ENCODE assay signal across 8 cellular contexts in the genomic region with DNA sequence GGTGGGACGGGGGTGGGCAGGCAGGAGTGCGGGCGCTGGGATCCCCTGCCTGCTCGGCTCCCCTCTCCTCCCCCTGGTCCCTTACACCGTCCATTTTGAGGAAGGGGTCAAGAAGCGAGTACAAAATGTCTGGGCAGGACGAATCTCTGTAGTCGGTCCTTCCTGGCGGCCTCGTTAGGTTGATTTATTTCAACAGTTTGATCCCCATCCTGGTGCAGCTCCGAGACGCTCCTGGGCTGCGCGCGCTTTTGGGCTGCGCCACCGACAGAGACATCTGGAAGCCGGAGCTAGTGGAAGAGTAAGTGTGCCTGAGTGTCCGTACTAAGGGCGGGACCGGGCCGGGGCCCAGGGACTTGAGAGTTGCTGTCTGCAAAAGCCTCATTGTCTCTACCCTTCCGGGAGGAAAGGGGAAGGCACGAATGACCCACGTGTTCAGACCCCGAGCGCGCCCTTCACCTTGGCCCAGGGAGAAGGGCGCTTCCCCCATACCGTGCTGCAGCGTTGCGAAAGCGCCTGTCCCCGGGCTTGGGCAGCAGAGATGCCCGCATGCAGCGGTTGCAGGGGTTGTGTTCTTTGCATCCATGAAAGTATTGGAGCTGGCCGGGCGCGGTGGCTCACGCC. TPM values are rescaled to one million over a fixed set of nuclear protein-coding genes. Genes with fewer than 3 reads are reported as not detected.
A peak's percentile ranks its signal among the peaks of the same experiment; 100 is the strongest.
DNase-seq lines count a peak whose midpoint lies in the region; TF ChIP-seq lines count a peak whose summit lies in the region.

No MANE protein-coding gene starts in this region.

- H3K27ac Mint-ChIP-seq in Caco-2 (ENCODE audit: unreplicated experiment) (peak overlapping the region; percentile 86), mesothelial cell of epicardium (peak overlapping the region; percentile 79)

- H3K36me3 Mint-ChIP-seq in Caco-2 (ENCODE audit: insufficient read depth, unreplicated experiment) (peaks cover 23% of the 10 kb centered on the region), mesothelial cell of epicardium (no peaks in the 10 kb centered on the region)

- POLR2A ChIA-PET in Caco-2 (lab: Charles Lee) (interaction anchor here (0.6 to 1.4 kb wide), 6 partner anchors 17 to 303 kb away, joined by 3 to 13 read pairs (median 4); no protein-coding TSS in a partner anchor), HEK293 (lab: Yijun Ruan, JAX) (interaction anchor here (0.6 to 1.1 kb wide), 3 partner anchors 19 to 119 kb away, joined by 3 to 9 read pairs (median 6); no protein-coding TSS in a partner anchor)

- H3K9me3 ChIP-seq in Caco-2 (peaks cover 9% of the 10 kb centered on the region), HEK293 (ENCODE audit: control insufficient read depth, insufficient read depth, low read depth, low read length) (no peaks in the 10 kb centered on the region), uterus (no peaks in the 10 kb centered on the region)

- peak overlapping the region; percentile 66 for H3K4me3 ChIP-seq in Caco-2 (ENCODE audit: low read depth, low read length)
- H3K4me3 ChIP-seq in HEK293 (ENCODE audit: low read depth, low read length), result peak overlapping the region; percentile 41
- H3K4me3 ChIP-seq in epithelial cell of esophagus (ENCODE audit: low read length), result peak overlapping the region; percentile 31
- peak overlapping the region; percentile 36 to 40 for H3K4me3 ChIP-seq in uterus

- intact Hi-C loops in Caco-2 (cut with micrococcal nuclease; ENCODE audit: unreplicated experiment) (loop anchor here (1.0 kb wide), 2 partner anchors 20 to 62 kb away; no protein-coding TSS in a partner anchor), uterus (cut with DNase I; ENCODE audit: low total_unique reads) (no loop called here)

- H3K27me3 Mint-ChIP-seq in Caco-2 (ENCODE audit: insufficient read depth, unreplicated experiment) (no peaks in the 10 kb centered on the region), mesothelial cell of epicardium (ENCODE audit: low read depth) (no peaks in the 10 kb centered on the region)

- H3K27ac ChIP-seq in HEK293 (ENCODE audit: extremely low read depth, low read depth, low read length), result no peak overlapping the region
- peak overlapping the region; percentile 15 to 64 for H3K27ac ChIP-seq in uterus

- CTCF ChIA-PET in Caco-2 (lab: Charles Lee) (interaction anchor here (0.6 to 2.3 kb wide), 15 partner anchors 13 to 317 kb away, joined by 3 to 16 read pairs (median 4); a partner anchor contains a TSS), HEK293 (lab: Yijun Ruan, JAX) (interaction anchor here (0.5 to 4.1 kb wide), 11 partner anchors 9 to 704 kb away, joined by 3 to 62 read pairs (median 3); no protein-coding TSS in a partner anchor)

- H3K4me3 Mint-ChIP-seq in Caco-2 (ENCODE audit: unreplicated experiment) (peak overlapping the region; percentile 78), mesothelial cell of epicardium (peak overlapping the region; percentile 92)

- H3K4me1 Mint-ChIP-seq in Caco-2 (ENCODE audit: low read depth, unreplicated experiment) (peaks cover 25% of the 10 kb centered on the region), mesothelial cell of epicardium (peaks cover 10% of the 10 kb centered on the region)

- TSS peak; percentile 63 for BruUV-seq in Caco-2 (replicated peaks; lab: Mats Ljungman, UMichigan)

- H3K27me3 ChIP-seq in Caco-2 (replicated peaks; ENCODE audit: control insufficient read depth, insufficient read depth, low read length), result no peaks in the 10 kb centered on the region
- no peaks in the 10 kb centered on the region for H3K27me3 ChIP-seq in uterus

- TF ChIP-seq CTCF in Caco-2 (IDR thresholded peaks at IDR 0.05; ENCODE audit: insufficient read depth in 1 of 2, low read depth in 1 of 2, low read length in 1 of 2, severe bottlenecking in 1 of 2, unreplicated experiment in 1 of 2), result no peak
- TF ChIP-seq CTCF in HEK293 (tag by site-specific recombination; IDR thresholded peaks at IDR 0.05), result no peak
- TF ChIP-seq CTCF in epithelial cell of esophagus (IDR thresholded peaks at IDR 0.05; ENCODE audit: insufficient read depth, low read depth, low read length, missing control alignments), result no peak
- no peak for TF ChIP-seq CTCF in mesothelial cell of epicardium (IDR thresholded peaks at IDR 0.05; ENCODE audit: unreplicated experiment)
- no peak for TF ChIP-seq CTCF in uterus (IDR thresholded peaks at IDR 0.05)

- TF ChIP-seq POLR2A in uterus (IDR thresholded peaks at IDR 0.05), result no peak

- H3K9me3 Mint-ChIP-seq in Caco-2 (ENCODE audit: unreplicated experiment) (peaks cover 9% of the 10 kb centered on the region), mesothelial cell of epicardium (no peaks in the 10 kb centered on the region)

- H3K4me1 ChIP-seq in Caco-2 (peaks cover 9% of the 10 kb centered on the region), HEK293 (ENCODE audit: control insufficient read depth, insufficient read depth, low read length) (no peaks in the 10 kb centered on the region), uterus (peaks cover 0 to 6% of the 10 kb centered on the region in 2 donors)

- DNase-seq in Caco-2, result peak; percentile 61 to 67
- peak; percentile 30 for DNase-seq in SKM-1 (lab: John Stamatoyannopoulos, UW; ENCODE audit: unreplicated experiment)
- peak; percentile 58 for DNase-seq in epithelial cell of esophagus (ENCODE audit: low read depth)
- DNase-seq in mesothelial cell of epicardium (ENCODE audit: low spot score in 2 of 2, unreplicated experiment in 2 of 2), result peak in 1 of 2 experiments; percentile 59
- DNase-seq in uterus, result peak; percentile 28 to 38
- no peak for DNase-seq in DMS153 treated with DMSO at 0.1 percent for 48 hours (lab: John Stamatoyannopoulos, UW; ENCODE audit: unreplicated experiment)
- no peak for DNase-seq in KG1 (lab: John Stamatoyannopoulos, UW)

- H3K36me3 ChIP-seq in Caco-2 (ENCODE audit: control insufficient read depth, insufficient read depth, low read length) (no peaks in the 10 kb centered on the region), HEK293 (ENCODE audit: control insufficient read depth in 2 of 2, insufficient read depth in 1 of 2, low read length in 2 of 2) (no peaks in the 10 kb centered on the region), uterus (no peaks in the 10 kb centered on the region)

TF ChIP-seq in HEK293, 187 proteins besides CTCF, POLR2A, EP300 and RAD21:
- TF ChIP-seq ZEB2 (tag by site-specific recombination; IDR thresholded peaks at IDR 0.05) (no peak), ZNF488 (tag by site-specific recombination; IDR thresholded peaks at IDR 0.05) (no peak), ZNF311 (tag by site-specific recombination; IDR thresholded peaks at IDR 0.05; ENCODE audit: borderline replicate concordance) (no peak), ZNF426 (tag by site-specific recombination; IDR thresholded peaks at IDR 0.05) (no peak)

RNA-seq across cellular contexts. Expression of gene ZNF114, which starts 1.8 kb away (rescaled TPM):
- total RNA-seq in Caco-2 (2022) (8.7 and 9.3 TPM in 2 replicates), mesothelial cell of epicardium (3.7 to 4.4 TPM (median 3.9 TPM) in 3 replicates), uterus (10 to 100 TPM in 1 of 4 donors, 1 to 10 TPM in 1, under 1 TPM in 1, not detected in 1; under 0.01 to 15.3 (median 2.0) TPM)

RNA-seq across cellular contexts. Expression of gene CARD8, which starts 15.9 kb away (rescaled TPM):
- 17.7 and 19.9 TPM in 2 replicates for total RNA-seq in Caco-2 (2022)
- total RNA-seq in mesothelial cell of epicardium, result 48.7 to 51.5 TPM (median 50.0 TPM) in 3 replicates
- 10 to 100 TPM; 18.8 to 80.2 (median 53.0) TPM for total RNA-seq in uterus

RNA-seq across cellular contexts. Expression of gene EMP3, which starts 53.7 kb away (rescaled TPM):
- total RNA-seq in Caco-2 (2022) (6.8 and 11.3 TPM in 2 replicates), mesothelial cell of epicardium (50.2 to 57.3 TPM (median 52.5 TPM) in 3 replicates), uterus (100 to 1,000 TPM in 1 of 4 donors, 10 to 100 TPM in 3; 23.8 to 147 (median 45.2) TPM)

Comparison
In these comparisons a context has a peak if more than half of its experiments do, and no peak if none do; other contexts are left out.
1. DNase-seq: peak in Caco-2 (2 of 2), SKM-1 (single experiment), epithelial cell of esophagus (single experiment) and uterus (2 of 2); none in DMS153 treated with DMSO at 0.1 percent for 48 hours (single experiment) and KG1 (single experiment).
2. Peak in every context shown above with its lines, with median percentiles within 50 percentile points of each other: H3K4me3 ChIP-seq.